18 cellular contexts compared by ENCODE assay signal in genomic region chr4:7288751-7289523, GRCh38.
"Had no signal": no experiment of that assay in that cellular context is flagged by ENCODE, and none has a peak within 500 bp of the region (broad histone marks: within the 10 kb centered on the region; RNA-seq: fewer than 3 reads in every experiment).

No MANE protein-coding gene starts in this region.

- H3K4me3 Mint-ChIP-seq: IgD-negative memory B cell, T-cell had no signal

- H3K4me1 Mint-ChIP-seq: IgD-negative memory B cell had no signal

- H3K4me2 ChIP-seq: SK-N-SH had no signal

- H3K9me3 Mint-ChIP-seq: T-cell had no signal

- H3K27ac Mint-ChIP-seq: IgD-negative memory B cell, T-cell had no signal

- H3K36me3 Mint-ChIP-seq: IgD-negative memory B cell, T-cell had no signal

- DNase-seq: KBM-7, MV-4-11, NCI-H1048, NCI-H1105, NCI-H1436 treated with DMSO at 0.1 percent for 48 hours, NCI-H1694, NCI-H187 treated with DMSO at 0.1 percent for 48 hours, NCI-H2029 treated with DMSO at 0.1 percent for 48 hours, NCI-H226, NCI-H446, NCI-H510A, NCI-H524 treated with DMSO at 0.1 percent for 48 hours, RPMI8226, SHP77, SK-N-SH, SW 1271, T-cell had no signal

- H3K9ac ChIP-seq: SK-N-SH had no signal

- H3K9me3 ChIP-seq: SK-N-SH had no signal
